Comparison of ENCODE assay signal across 30 cellular contexts in genomic region chr11:116822575-116822974, GRCh38. TPM values are rescaled to one million over a fixed set of nuclear protein-coding genes. Genes with fewer than 3 reads are reported as not detected.
"Had no signal": no experiment of that assay in that cellular context is flagged by ENCODE, and none has a peak within 500 bp of the region (broad histone marks: within the 10 kb centered on the region; RNA-seq: fewer than 3 reads in every experiment).

No MANE protein-coding gene starts in this region.

- H3K4me1 Mint-ChIP-seq: immature natural killer cell; natural killer cell; stimulated activated effector memory CD8-positive, alpha-beta T cell treated with anti-CD3 and anti-CD28 coated beads, Interleukin-12 subunit alpha, Interleukin-12 subunit beta, amount 100 ng/mL, for 72 hours had no signal

- DNase-seq: dermis blood vessel endothelial cell; effector CD4-positive, alpha-beta T cell; foreskin fibroblast; glutamatergic neuron; heart right ventricle; hypothalamus; immature natural killer cell; left ventricle myocardium superior; lower lobe of right lung; natural killer cell; pancreas; stimulated activated CD4-positive, alpha-beta T cell treated with anti-CD3 and anti-CD28 coated beads, Interleukin-2, amount 100 ng/mL, for 24 hours; stimulated activated CD4-positive, alpha-beta T cell treated with anti-CD3 and anti-CD28 coated beads, Interleukin-4, amount 100 ng/mL, for 24 hours; stimulated activated naive CD4-positive, alpha-beta T cell treated with Interleukin-2 at 50 U/mL for 16 hours; substantia nigra; upper lobe of left lung had no signal

- H3K27ac Mint-ChIP-seq: immature natural killer cell; natural killer cell; stimulated activated effector memory CD8-positive, alpha-beta T cell treated with anti-CD3 and anti-CD28 coated beads, Interleukin-12 subunit alpha, Interleukin-12 subunit beta, amount 100 ng/mL, for 72 hours had no signal

- H3K27ac ChIP-seq: coronary artery, epithelial cell of prostate, gastroesophageal sphincter, heart right ventricle, lower lobe of right lung, neutrophil, pancreas, testis, tibial nerve, upper lobe of left lung had no signal

- H3K4me1 ChIP-seq: gastroesophageal sphincter, heart right ventricle, lower lobe of right lung, pancreas, testis, tibial nerve, upper lobe of left lung had no signal

- ATAC-seq: esophagus mucosa; gastroesophageal sphincter; heart right ventricle; left ventricle myocardium superior; lower lobe of right lung; natural killer cell; pancreas; sciatic nerve; stimulated activated effector memory CD8-positive, alpha-beta T cell treated with anti-CD3 and anti-CD28 coated beads, Interleukin-12 subunit alpha, Interleukin-12 subunit beta, amount 100 ng/mL, for 72 hours had no signal

- H3K27me3 ChIP-seq: gastroesophageal sphincter, heart right ventricle, neutrophil, pancreas, testis, tibial nerve, upper lobe of left lung had no signal

- H3K4me3 Mint-ChIP-seq: immature natural killer cell; natural killer cell; stimulated activated effector memory CD8-positive, alpha-beta T cell treated with anti-CD3 and anti-CD28 coated beads, Interleukin-12 subunit alpha, Interleukin-12 subunit beta, amount 100 ng/mL, for 72 hours had no signal

- H3K36me3 ChIP-seq: gastroesophageal sphincter, heart right ventricle, lower lobe of right lung, neutrophil, pancreas, tibial nerve, upper lobe of left lung had no signal

- H3K9me3 Mint-ChIP-seq: immature natural killer cell; natural killer cell; stimulated activated effector memory CD8-positive, alpha-beta T cell treated with anti-CD3 and anti-CD28 coated beads, Interleukin-12 subunit alpha, Interleukin-12 subunit beta, amount 100 ng/mL, for 72 hours had no signal

- H3K4me3 ChIP-seq: coronary artery, gastroesophageal sphincter, heart right ventricle, lower lobe of right lung, pancreas, testis, tibial nerve, upper lobe of left lung had no signal

- H3K9me3 ChIP-seq: gastroesophageal sphincter, heart right ventricle, lower lobe of right lung, neutrophil, pancreas, testis, tibial nerve, upper lobe of left lung had no signal

- H3K36me3 Mint-ChIP-seq: immature natural killer cell; natural killer cell; stimulated activated effector memory CD8-positive, alpha-beta T cell treated with anti-CD3 and anti-CD28 coated beads, Interleukin-12 subunit alpha, Interleukin-12 subunit beta, amount 100 ng/mL, for 72 hours had no signal

RNA-seq across cellular contexts. Expression of gene APOA4, which starts 0.5 kb away (rescaled TPM):
- total RNA-seq: dermis blood vessel endothelial cell, esophagus mucosa, left ventricle myocardium superior, lower lobe of right lung, mononuclear cell, natural killer cell, pancreas, sciatic nerve, testis, tibial nerve, upper lobe of left lung had no signal
- polyA plus RNA-seq: immature natural killer cell, keratinocyte, neural cell had no signal

RNA-seq across cellular contexts. Expression of gene APOC3, which starts 7.1 kb away (rescaled TPM):
- total RNA-seq: dermis blood vessel endothelial cell, left ventricle myocardium superior, lower lobe of right lung, mononuclear cell, natural killer cell, posterior vena cava, sciatic nerve, tibial nerve had no signal
- polyA plus RNA-seq: immature natural killer cell, keratinocyte, neural cell had no signal

RNA-seq across cellular contexts. Expression of gene APOA1, which starts 14.8 kb away (rescaled TPM):
- polyA plus RNA-seq: keratinocyte, neural cell had no signal

RNA-seq across cellular contexts. Expression of gene APOA5, which starts 30.9 kb away (rescaled TPM):
- total RNA-seq: dermis blood vessel endothelial cell, esophagus mucosa, gastroesophageal sphincter, heart right ventricle, left ventricle myocardium superior, mononuclear cell, natural killer cell, omental fat pad, posterior vena cava, sciatic nerve, tibial nerve had no signal
- polyA plus RNA-seq: heart right ventricle, immature natural killer cell, keratinocyte, neural cell had no signal
